Comparison of ENCODE assay signal across 1 cellular context in the genomic region with DNA sequence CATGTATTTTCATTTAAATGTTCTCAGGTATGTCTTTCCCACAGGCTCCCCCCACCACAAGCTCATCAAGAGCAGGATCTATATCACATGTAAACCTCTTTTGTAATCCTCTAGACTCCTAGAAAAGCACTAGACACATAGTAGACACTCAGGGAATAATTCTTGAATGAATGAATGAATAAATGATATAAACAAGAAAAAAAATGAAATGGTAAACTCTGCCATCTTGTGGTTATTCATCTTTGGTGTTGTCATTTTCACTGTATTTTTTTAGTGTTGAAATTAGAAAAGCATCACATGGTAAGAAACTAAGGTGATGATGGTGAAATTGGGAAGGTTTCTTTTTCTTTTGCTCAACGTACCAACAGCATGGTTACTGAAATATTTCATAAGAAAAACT.
TF ChIP-seq lines count a peak whose summit lies in the region.

No MANE protein-coding gene starts in this region.

TF ChIP-seq in endothelial cell of umbilical vein, 7 proteins besides CTCF, POLR2A, EP300 and RAD21 (continued from another document):
- no peak for TF ChIP-seq FOS (IDR thresholded peaks at IDR 0.05; ENCODE audit: borderline replicate concordance, insufficient read depth, low read length)
- TF ChIP-seq, protein P1, sequence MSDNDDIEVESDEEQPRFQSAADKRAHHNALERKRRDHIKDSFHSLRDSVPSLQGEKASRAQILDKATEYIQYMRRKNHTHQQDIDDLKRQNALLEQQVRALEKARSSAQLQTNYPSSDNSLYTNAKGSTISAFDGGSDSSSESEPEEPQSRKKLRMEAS (IDR thresholded peaks at IDR 0.05; ENCODE audit: insufficient read depth, insufficient read length), result no peak
